ENCODE assay signal across 9 cellular contexts in the genomic region with DNA sequence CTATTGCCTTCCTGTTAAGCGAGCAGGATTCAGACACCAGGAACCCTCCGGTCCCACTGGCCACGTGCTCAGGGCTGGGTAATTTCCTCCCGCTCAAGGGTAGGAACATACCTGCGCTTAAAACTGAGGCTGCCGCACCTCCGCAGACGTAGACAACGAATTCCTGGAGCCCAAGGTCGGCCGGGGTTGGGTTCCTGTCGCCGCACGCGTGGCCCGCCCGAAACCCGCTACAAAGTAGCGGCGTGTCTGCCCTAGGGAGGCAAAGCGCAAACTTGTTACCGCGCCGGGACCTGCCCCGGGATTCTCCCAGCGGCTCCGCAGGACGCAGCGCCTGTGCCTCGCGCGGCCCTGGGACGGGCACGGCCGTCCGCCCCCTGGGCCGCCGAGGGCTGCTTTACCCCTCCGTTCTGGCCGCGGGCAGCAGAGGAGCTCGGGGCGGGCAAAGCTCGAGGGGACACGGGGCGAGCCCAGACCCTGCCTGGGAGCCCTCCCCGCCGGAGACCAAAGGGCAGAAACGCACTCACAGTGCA. TPM values are rescaled to one million over a fixed set of nuclear protein-coding genes. Genes with fewer than 3 reads are reported as not detected.
DNase-seq lines count a peak whose midpoint lies in the region; ATAC-seq and TF ChIP-seq lines count a peak whose summit lies in the region.
"Had no signal": no experiment of that assay in that cellular context is flagged by ENCODE, and none has a peak within 500 bp of the region (broad histone marks: within the 10 kb centered on the region; RNA-seq: fewer than 3 reads in every experiment).

No MANE protein-coding gene starts in this region.

- H3K36me3 ChIP-seq in body of pancreas (replicated peaks in 1 of 2; ENCODE audit: insufficient read depth in 1 of 2, low read depth in 2 of 2), result no peaks in the 10 kb centered on the region
- H3K36me3 ChIP-seq in Karpas-422 (ENCODE audit: insufficient read depth, low read length), result no peaks in the 10 kb centered on the region
- H3K36me3 ChIP-seq: BLaER1 had no signal

- no peak for TF ChIP-seq CTCF in body of pancreas (IDR thresholded peaks at IDR 0.05)

- H3K4me3 ChIP-seq in body of pancreas, result peak overlapping the region; percentile 32 to 40
- no peak overlapping the region for H3K4me3 ChIP-seq in Karpas-422 (ENCODE audit: low read length)
- H3K4me3 ChIP-seq: BLaER1 had no signal

- H3K27ac ChIP-seq in body of pancreas, result peak overlapping the region in 3 of 4 donors; percentile 24 to 64 (median 60)
- no peak overlapping the region for H3K27ac ChIP-seq in Karpas-422 (ENCODE audit: low read length)
- H3K27ac ChIP-seq: BLaER1 had no signal

- peaks cover 0 to 5% of the 10 kb centered on the region in 2 donors for H3K27me3 ChIP-seq in body of pancreas
- no peaks in the 10 kb centered on the region for H3K27me3 ChIP-seq in Karpas-422 (ENCODE audit: low read length)
- H3K27me3 ChIP-seq: BLaER1 had no signal

- DNase-seq in T-helper 1 cell (no peak), body of pancreas (peak; percentile 13 to 37 (median 30)), immature natural killer cell (no peak), midbrain (lab: John Stamatoyannopoulos, UW) (no peak), Karpas-422 (no peak), activated gamma-delta T cell (lab: John Stamatoyannopoulos, UW) (no peak)
- DNase-seq in stimulated activated CD4-positive, alpha-beta T cell treated with anti-CD3 and anti-CD28 coated beads, Interleukin-1b, Interleukin-23, amount 100 ng/mL, for 48 hours, result peak; percentile 8

- H2AFZ ChIP-seq in Karpas-422 (ENCODE audit: low read length), result no peak overlapping the region

- peaks cover 45% of the 10 kb centered on the region for H3K27me3 Mint-ChIP-seq in T-helper 1 cell treated with Interleukin-12 subunit alpha and Interleukin-12 subunit beta and Interleukin-4 antibody, amounts not matched to agents 30 μg/mL and 1 μg/mL, for 36 hours (ENCODE audit: low read depth)
- H3K27me3 Mint-ChIP-seq in immature natural killer cell (ENCODE audit: low read depth in 3 of 3), result peaks cover 3 to 18% (median 7%) of the 10 kb centered on the region in 3 donors

- H3K79me2 ChIP-seq in Karpas-422 (ENCODE audit: low read length), result no peaks in the 10 kb centered on the region

- H3K36me3 Mint-ChIP-seq in T-helper 1 cell treated with Interleukin-12 subunit alpha and Interleukin-12 subunit beta and Interleukin-4 antibody, amounts not matched to agents 30 μg/mL and 1 μg/mL, for 36 hours (ENCODE audit: low read depth), result no peaks in the 10 kb centered on the region
- H3K36me3 Mint-ChIP-seq in immature natural killer cell, result no peaks in the 10 kb centered on the region

- H3K4me2 ChIP-seq in Karpas-422 (ENCODE audit: low read depth, low read length, poor library complexity, severe bottlenecking), result no peak overlapping the region
- H3K4me2 ChIP-seq: BLaER1 had no signal

- intact Hi-C loops in body of pancreas (cut with DNase I), result no loop called here

- TF ChIP-seq POLR2A in body of pancreas (IDR thresholded peaks at IDR 0.05), result no peak

- H3K4me3 Mint-ChIP-seq in T-helper 1 cell treated with Interleukin-12 subunit alpha and Interleukin-12 subunit beta and Interleukin-4 antibody, amounts not matched to agents 30 μg/mL and 1 μg/mL, for 36 hours, result peak overlapping the region; percentile 68
- H3K4me3 Mint-ChIP-seq in immature natural killer cell, result peak overlapping the region; percentile 36 to 72 (median 64)

- peaks cover 11% of the 10 kb centered on the region for H3K4me1 ChIP-seq in body of pancreas
- H3K4me1 ChIP-seq in Karpas-422 (ENCODE audit: low read length), result peaks cover 11% of the 10 kb centered on the region
- H3K4me1 ChIP-seq: BLaER1 had no signal

- WGBS in body of pancreas, 2 donors, result 0 to 2% methylated on average over 1 to 47 of the region's 49 CpGs

- H3K9me3 Mint-ChIP-seq in T-helper 1 cell treated with Interleukin-12 subunit alpha and Interleukin-12 subunit beta and Interleukin-4 antibody, amounts not matched to agents 30 μg/mL and 1 μg/mL, for 36 hours, result no peaks in the 10 kb centered on the region
- peaks cover 0 to 9% (median 0%) of the 10 kb centered on the region in 6 donors for H3K9me3 Mint-ChIP-seq in immature natural killer cell

- no peaks in the 10 kb centered on the region for H4K20me1 ChIP-seq in Karpas-422 (ENCODE audit: insufficient read depth, low read depth, low read length)
- H4K20me1 ChIP-seq: BLaER1 had no signal

- no peak overlapping the region for H3K9ac ChIP-seq in Karpas-422 (ENCODE audit: low read length)
- H3K9ac ChIP-seq: BLaER1 had no signal

- no peak overlapping the region for H3K27ac Mint-ChIP-seq in T-helper 1 cell treated with Interleukin-12 subunit alpha and Interleukin-12 subunit beta and Interleukin-4 antibody, amounts not matched to agents 30 μg/mL and 1 μg/mL, for 36 hours
- H3K27ac Mint-ChIP-seq in immature natural killer cell, result no peak overlapping the region

- H3K9me2 ChIP-seq in Karpas-422 (replicated peaks; ENCODE audit: insufficient read depth, low read length), result no peaks in the 10 kb centered on the region

- H3K9me3 ChIP-seq in body of pancreas, result no peaks in the 10 kb centered on the region
- no peaks in the 10 kb centered on the region for H3K9me3 ChIP-seq in Karpas-422 (ENCODE audit: low read length)

- ATAC-seq in body of pancreas, result peak; percentile 41

- peaks cover 11% of the 10 kb centered on the region for H3K4me1 Mint-ChIP-seq in T-helper 1 cell treated with Interleukin-12 subunit alpha and Interleukin-12 subunit beta and Interleukin-4 antibody, amounts not matched to agents 30 μg/mL and 1 μg/mL, for 36 hours (ENCODE audit: low read depth)
- peaks cover 12 to 21% of the 10 kb centered on the region in 2 donors for H3K4me1 Mint-ChIP-seq in immature natural killer cell

RNA-seq across cellular contexts. Expression of a gene that starts 0.3 kb away (rescaled TPM):
- under 1 TPM; 0.33 to 0.52 TPM for total RNA-seq in body of pancreas
- polyA plus RNA-seq in immature natural killer cell, result not detected
- total RNA-seq in Karpas-422 (2014; rRNA removed; shearing (Covaris generic); ENCODE audit: low replicate concordance), result not detected in 2 replicates

Comparison
In these comparisons a context has a peak if more than half of its experiments do, and no peak if none do; other contexts are left out.
1. DNase-seq: peak in body of pancreas (4 of 4) and stimulated activated CD4-positive, alpha-beta T cell treated with anti-CD3 and anti-CD28 coated beads, Interleukin-1b, Interleukin-23, amount 100 ng/mL, for 48 hours (single experiment); none in T-helper 1 cell (0 of 5), immature natural killer cell (0 of 3), midbrain (single experiment), Karpas-422 (single experiment) and activated gamma-delta T cell (single experiment).